20 cellular contexts compared by ENCODE assay signal in the genomic region with DNA sequence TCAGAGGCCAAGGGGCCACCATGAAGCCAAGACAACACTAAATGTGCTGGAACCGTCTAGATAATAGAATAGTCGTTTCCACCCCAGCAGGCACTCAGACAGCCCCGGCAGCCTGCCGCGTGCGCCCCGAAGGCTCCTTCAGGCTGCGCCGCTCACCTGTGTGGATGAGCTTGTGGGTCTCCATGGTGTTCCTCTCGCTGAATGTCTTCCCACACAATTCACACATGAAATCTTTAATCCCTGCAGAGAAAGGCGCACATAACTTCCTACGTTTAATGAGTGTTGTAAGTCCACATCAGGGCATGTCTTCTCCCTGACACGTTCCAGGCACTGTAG. TPM values are rescaled to one million over a fixed set of nuclear protein-coding genes. Genes with fewer than 3 reads are reported as not detected.
A peak's percentile ranks its signal among the peaks of the same experiment; 100 is the strongest.
DNase-seq lines count a peak whose midpoint lies in the region; ATAC-seq and TF ChIP-seq lines count a peak whose summit lies in the region.
"Had no signal": no experiment of that assay in that cellular context is flagged by ENCODE, and none has a peak within 500 bp of the region (broad histone marks: within the 10 kb centered on the region; RNA-seq: fewer than 3 reads in every experiment).

No MANE protein-coding gene starts in this region.

- no peak overlapping the region for H3K4me3 Mint-ChIP-seq in activated naive CD8-positive, alpha-beta T cell treated with anti-CD3 and anti-CD28 coated beads, Interleukin-2, amount 10 ng/mL, durations not matched to agents 7 days and 5 days
- no peak overlapping the region for H3K4me3 Mint-ChIP-seq in activated naive CD8-positive, alpha-beta T cell treated with anti-CD3 and anti-CD28 coated beads, Interleukin-2, amount 50 U/mL, for 24 hours
- H3K4me3 Mint-ChIP-seq in nephron progenitor cell: no peak overlapping the region
- H3K4me3 Mint-ChIP-seq in stimulated activated effector memory CD8-positive, alpha-beta T cell treated with anti-CD3 and anti-CD28 coated beads, Interleukin-12 subunit alpha, Interleukin-12 subunit beta, amount 100 ng/mL, for 72 hours: no peak overlapping the region
- H3K4me3 Mint-ChIP-seq: B cell; CD4-positive, alpha-beta T cell; CD8-positive, alpha-beta memory T cell had no signal

- H3K27ac Mint-ChIP-seq in activated naive CD8-positive, alpha-beta T cell treated with anti-CD3 and anti-CD28 coated beads, Interleukin-2, amount 10 ng/mL, durations not matched to agents 7 days and 5 days: peak overlapping the region; percentile 9
- H3K27ac Mint-ChIP-seq in activated naive CD8-positive, alpha-beta T cell treated with anti-CD3 and anti-CD28 coated beads, Interleukin-2, amount 50 U/mL, for 24 hours: no peak overlapping the region
- H3K27ac Mint-ChIP-seq in nephron progenitor cell: peak overlapping the region; percentile 29
- peak overlapping the region; percentile 14 for H3K27ac Mint-ChIP-seq in stimulated activated effector memory CD8-positive, alpha-beta T cell treated with anti-CD3 and anti-CD28 coated beads, Interleukin-12 subunit alpha, Interleukin-12 subunit beta, amount 100 ng/mL, for 72 hours
- H3K27ac Mint-ChIP-seq: B cell; CD4-positive, alpha-beta T cell; CD8-positive, alpha-beta memory T cell had no signal

- no peaks in the 10 kb centered on the region for H3K4me1 ChIP-seq in left ventricle myocardium inferior

- no peak overlapping the region for H3K27ac ChIP-seq in left ventricle myocardium inferior (replicated peaks)
- H3K27ac ChIP-seq: 22Rv1, BLaER1, C4-2B had no signal

- H3K9me3 ChIP-seq in left ventricle myocardium inferior (replicated peaks): no peaks in the 10 kb centered on the region
- H3K9me3 ChIP-seq: BLaER1 had no signal

- peaks cover 20% of the 10 kb centered on the region for H3K36me3 Mint-ChIP-seq in activated naive CD8-positive, alpha-beta T cell treated with anti-CD3 and anti-CD28 coated beads, Interleukin-2, amount 10 ng/mL, durations not matched to agents 7 days and 5 days
- peaks cover 38% of the 10 kb centered on the region for H3K36me3 Mint-ChIP-seq in activated naive CD8-positive, alpha-beta T cell treated with anti-CD3 and anti-CD28 coated beads, Interleukin-2, amount 50 U/mL, for 24 hours (ENCODE audit: low read depth)
- H3K36me3 Mint-ChIP-seq in nephron progenitor cell (ENCODE audit: low read depth): peaks cover 70% of the 10 kb centered on the region
- H3K36me3 Mint-ChIP-seq in stimulated activated effector memory CD8-positive, alpha-beta T cell treated with anti-CD3 and anti-CD28 coated beads, Interleukin-12 subunit alpha, Interleukin-12 subunit beta, amount 100 ng/mL, for 72 hours: peaks cover 42% of the 10 kb centered on the region

- ATAC-seq in activated naive CD8-positive, alpha-beta T cell treated with anti-CD3 and anti-CD28 coated beads, Interleukin-2, amount 10 ng/mL, durations not matched to agents 7 days and 5 days (ENCODE audit: low read depth): no peak
- ATAC-seq in activated naive CD8-positive, alpha-beta T cell treated with anti-CD3 and anti-CD28 coated beads, Interleukin-2, amount 50 U/mL, for 24 hours: no peak
- no peak for ATAC-seq in stimulated activated effector memory CD8-positive, alpha-beta T cell treated with anti-CD3 and anti-CD28 coated beads, Interleukin-12 subunit alpha, Interleukin-12 subunit beta, amount 100 ng/mL, for 72 hours

- no peaks in the 10 kb centered on the region for H3K27me3 Mint-ChIP-seq in activated naive CD8-positive, alpha-beta T cell treated with anti-CD3 and anti-CD28 coated beads, Interleukin-2, amount 10 ng/mL, durations not matched to agents 7 days and 5 days
- no peaks in the 10 kb centered on the region for H3K27me3 Mint-ChIP-seq in activated naive CD8-positive, alpha-beta T cell treated with anti-CD3 and anti-CD28 coated beads, Interleukin-2, amount 50 U/mL, for 24 hours
- H3K27me3 Mint-ChIP-seq in nephron progenitor cell (ENCODE audit: low read depth, poor library complexity): no peaks in the 10 kb centered on the region
- H3K27me3 Mint-ChIP-seq: B cell; CD4-positive, alpha-beta T cell; CD8-positive, alpha-beta memory T cell had no signal

- no peak for TF ChIP-seq CTCF in nephron progenitor cell (IDR thresholded peaks at IDR 0.05)
- no peak for TF ChIP-seq CTCF in left ventricle myocardium inferior (IDR thresholded peaks at IDR 0.05; ENCODE audit: borderline replicate concordance)

- intact Hi-C loops in left ventricle myocardium inferior (cut with micrococcal nuclease): no loop called here

- DNase-seq in activated naive CD8-positive, alpha-beta T cell treated with anti-CD3 and anti-CD28 coated beads, Interleukin-2, amount 10 ng/mL, durations not matched to agents 7 days and 5 days: no peak
- no peak for DNase-seq in activated naive CD8-positive, alpha-beta T cell treated with anti-CD3 and anti-CD28 coated beads, Interleukin-2, amount 50 U/mL, for 24 hours
- DNase-seq in H7 (peak; percentile 42), nephron progenitor cell (no peak), left ventricle myocardium inferior (no peak)
- no peak for DNase-seq in stimulated activated effector memory CD8-positive, alpha-beta T cell treated with anti-CD3 and anti-CD28 coated beads, Interleukin-12 subunit alpha, Interleukin-12 subunit beta, amount 100 ng/mL, for 72 hours (ENCODE audit: low spot score in 2 of 2)
- no peak for DNase-seq in activated CD8-positive, alpha-beta memory T cell treated with anti-CD3 and anti-CD28 coated beads for 24 hours
- no peak for DNase-seq in effector CD8-positive, alpha-beta T cell (lab: John Stamatoyannopoulos, UW)
- DNase-seq: CD4-positive, alpha-beta T cell; CD8-positive, alpha-beta memory T cell; DMS 273 treated with DMSO at 0.1 percent for 48 hours; DMS79; GF-D8; GOT3; HCEC 1CT had no signal

- H3K4me1 Mint-ChIP-seq in activated naive CD8-positive, alpha-beta T cell treated with anti-CD3 and anti-CD28 coated beads, Interleukin-2, amount 10 ng/mL, durations not matched to agents 7 days and 5 days: no peaks in the 10 kb centered on the region
- peaks cover 2% of the 10 kb centered on the region for H3K4me1 Mint-ChIP-seq in activated naive CD8-positive, alpha-beta T cell treated with anti-CD3 and anti-CD28 coated beads, Interleukin-2, amount 50 U/mL, for 24 hours
- H3K4me1 Mint-ChIP-seq in nephron progenitor cell: peaks cover 6% of the 10 kb centered on the region
- H3K4me1 Mint-ChIP-seq in stimulated activated effector memory CD8-positive, alpha-beta T cell treated with anti-CD3 and anti-CD28 coated beads, Interleukin-12 subunit alpha, Interleukin-12 subunit beta, amount 100 ng/mL, for 72 hours: peaks cover 18% of the 10 kb centered on the region
- H3K4me1 Mint-ChIP-seq: B cell had no signal

- H3K27me3 ChIP-seq in H7 (ENCODE audit: control insufficient read depth, insufficient read depth, low read length) (no peaks in the 10 kb centered on the region), left ventricle myocardium inferior (ENCODE audit: low read depth) (no peaks in the 10 kb centered on the region)
- H3K27me3 ChIP-seq: BLaER1 had no signal

- H3K4me3 ChIP-seq in H7 (ENCODE audit: insufficient read depth, low read depth, low read length) (no peak overlapping the region), left ventricle myocardium inferior (no peak overlapping the region)
- H3K4me3 ChIP-seq: BLaER1 had no signal

- POLR2A ChIA-PET in activated naive CD8-positive, alpha-beta T cell treated with anti-CD3 and anti-CD28 coated beads, Interleukin-2, amount 10 ng/mL, durations not matched to agents 7 days and 5 days (lab: Charles Lee): no interaction called here

- H3K36me3 ChIP-seq in H7 (replicated peaks; ENCODE audit: control insufficient read depth, insufficient read depth, low read length): peaks cover 4% of the 10 kb centered on the region
- H3K36me3 ChIP-seq in left ventricle myocardium inferior: peaks cover 55% of the 10 kb centered on the region

- peaks cover 6% of the 10 kb centered on the region for H3K9me3 Mint-ChIP-seq in activated naive CD8-positive, alpha-beta T cell treated with anti-CD3 and anti-CD28 coated beads, Interleukin-2, amount 10 ng/mL, durations not matched to agents 7 days and 5 days
- peaks cover 4% of the 10 kb centered on the region for H3K9me3 Mint-ChIP-seq in activated naive CD8-positive, alpha-beta T cell treated with anti-CD3 and anti-CD28 coated beads, Interleukin-2, amount 50 U/mL, for 24 hours
- H3K9me3 Mint-ChIP-seq in nephron progenitor cell: peaks cover 6% of the 10 kb centered on the region
- peaks cover 5% of the 10 kb centered on the region for H3K9me3 Mint-ChIP-seq in stimulated activated effector memory CD8-positive, alpha-beta T cell treated with anti-CD3 and anti-CD28 coated beads, Interleukin-12 subunit alpha, Interleukin-12 subunit beta, amount 100 ng/mL, for 72 hours
- H3K9me3 Mint-ChIP-seq: CD4-positive, alpha-beta T cell had no signal

RNA-seq across cellular contexts. Expression of gene RIPK4, which starts 43.7 kb away (rescaled TPM):
- under 1 TPM; 0.19 to 0.20 TPM for total RNA-seq in activated naive CD8-positive, alpha-beta T cell treated with anti-CD3 and anti-CD28 coated beads, Interleukin-2, amount 10 ng/mL, durations not matched to agents 7 days and 5 days
- 10.5 and 11.7 TPM in 2 replicates for total RNA-seq in H7 (2014; rRNA removed; shearing (Covaris generic))
- total RNA-seq in left ventricle myocardium inferior: 0.11 TPM
- total RNA-seq: B cell, G401 had no signal
